1 cellular context compared by ENCODE assay signal in the genomic region with DNA sequence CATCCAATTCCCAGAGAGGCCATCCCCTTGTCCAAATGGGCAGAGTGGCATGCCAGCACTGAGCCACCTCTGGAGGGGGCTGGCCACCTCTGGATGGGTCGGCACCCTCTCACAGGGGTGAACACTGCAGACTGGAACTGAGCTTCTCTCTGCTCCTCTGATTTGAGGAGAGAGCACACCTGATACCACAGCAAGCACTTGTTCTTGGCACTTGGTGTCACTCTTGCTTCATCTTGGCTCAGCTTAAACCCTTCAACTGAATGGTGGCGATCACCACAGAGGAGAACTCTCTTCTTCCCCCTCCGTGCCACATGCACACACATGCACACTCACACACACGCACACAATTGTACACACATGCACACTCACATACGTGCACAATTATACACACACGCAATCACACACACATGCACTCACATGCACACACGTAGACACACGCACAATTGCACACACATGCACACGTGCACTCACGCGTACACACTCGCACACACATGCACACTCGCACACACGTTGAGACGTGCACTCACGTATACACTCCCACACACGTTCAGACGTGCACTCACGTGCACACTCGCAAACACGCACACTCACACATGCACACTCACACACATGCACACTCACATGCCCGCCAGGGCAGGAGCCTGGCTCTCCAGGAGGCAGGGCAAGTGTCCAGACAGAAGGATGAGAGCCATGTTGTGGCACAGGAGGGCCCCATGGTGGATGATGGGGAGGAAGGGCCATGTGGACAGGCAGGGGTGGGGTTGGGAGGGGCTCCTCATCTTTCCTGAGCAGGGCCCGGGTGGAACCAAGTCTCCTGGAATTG.
A peak's percentile ranks its signal among the peaks of the same experiment; 100 is the strongest.
TF ChIP-seq lines count a peak whose summit lies in the region.

No MANE protein-coding gene starts in this region.

TF ChIP-seq in GM12878, 131 proteins besides CTCF, POLR2A, EP300 and RAD21:
- TF ChIP-seq RB1 (IDR thresholded peaks at IDR 0.05; ENCODE audit: borderline replicate concordance) = no peak
- TF ChIP-seq PAX5 (IDR thresholded peaks at IDR 0.05; ENCODE audit: borderline replicate concordance, low read depth, low read length) = no peak
- no peak for TF ChIP-seq PAX8 (IDR thresholded peaks at IDR 0.05)
- no peak for TF ChIP-seq SREBF1 (IDR thresholded peaks at IDR 0.05; ENCODE audit: low read length)
- TF ChIP-seq, protein P1, sequence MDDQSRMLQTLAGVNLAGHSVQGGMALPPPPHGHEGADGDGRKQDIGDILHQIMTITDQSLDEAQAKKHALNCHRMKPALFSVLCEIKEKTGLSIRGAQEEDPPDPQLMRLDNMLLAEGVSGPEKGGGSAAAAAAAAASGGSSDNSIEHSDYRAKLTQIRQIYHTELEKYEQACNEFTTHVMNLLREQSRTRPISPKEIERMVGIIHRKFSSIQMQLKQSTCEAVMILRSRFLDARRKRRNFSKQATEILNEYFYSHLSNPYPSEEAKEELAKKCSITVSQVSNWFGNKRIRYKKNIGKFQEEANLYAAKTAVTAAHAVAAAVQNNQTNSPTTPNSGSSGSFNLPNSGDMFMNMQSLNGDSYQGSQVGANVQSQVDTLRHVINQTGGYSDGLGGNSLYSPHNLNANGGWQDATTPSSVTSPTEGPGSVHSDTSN (IDR thresholded peaks at IDR 0.05; ENCODE audit: insufficient replicate concordance, low read depth, low read length) = peak; percentile 79
- TF ChIP-seq, protein P2, sequence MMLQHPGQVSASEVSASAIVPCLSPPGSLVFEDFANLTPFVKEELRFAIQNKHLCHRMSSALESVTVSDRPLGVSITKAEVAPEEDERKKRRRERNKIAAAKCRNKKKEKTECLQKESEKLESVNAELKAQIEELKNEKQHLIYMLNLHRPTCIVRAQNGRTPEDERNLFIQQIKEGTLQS (IDR thresholded peaks at IDR 0.05; ENCODE audit: borderline replicate concordance, extremely low read depth, low read depth, low read length) = no peak
- TF ChIP-seq, protein P3, sequence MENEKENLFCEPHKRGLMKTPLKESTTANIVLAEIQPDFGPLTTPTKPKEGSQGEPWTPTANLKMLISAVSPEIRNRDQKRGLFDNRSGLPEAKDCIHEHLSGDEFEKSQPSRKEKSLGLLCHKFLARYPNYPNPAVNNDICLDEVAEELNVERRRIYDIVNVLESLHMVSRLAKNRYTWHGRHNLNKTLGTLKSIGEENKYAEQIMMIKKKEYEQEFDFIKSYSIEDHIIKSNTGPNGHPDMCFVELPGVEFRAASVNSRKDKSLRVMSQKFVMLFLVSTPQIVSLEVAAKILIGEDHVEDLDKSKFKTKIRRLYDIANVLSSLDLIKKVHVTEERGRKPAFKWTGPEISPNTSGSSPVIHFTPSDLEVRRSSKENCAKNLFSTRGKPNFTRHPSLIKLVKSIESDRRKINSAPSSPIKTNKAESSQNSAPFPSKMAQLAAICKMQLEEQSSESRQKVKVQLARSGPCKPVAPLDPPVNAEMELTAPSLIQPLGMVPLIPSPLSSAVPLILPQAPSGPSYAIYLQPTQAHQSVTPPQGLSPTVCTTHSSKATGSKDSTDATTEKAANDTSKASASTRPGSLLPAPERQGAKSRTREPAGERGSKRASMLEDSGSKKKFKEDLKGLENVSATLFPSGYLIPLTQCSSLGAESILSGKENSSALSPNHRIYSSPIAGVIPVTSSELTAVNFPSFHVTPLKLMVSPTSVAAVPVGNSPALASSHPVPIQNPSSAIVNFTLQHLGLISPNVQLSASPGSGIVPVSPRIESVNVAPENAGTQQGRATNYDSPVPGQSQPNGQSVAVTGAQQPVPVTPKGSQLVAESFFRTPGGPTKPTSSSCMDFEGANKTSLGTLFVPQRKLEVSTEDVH (IDR thresholded peaks at IDR 0.05; ENCODE audit: low read depth, partially characterized antibody) = no peak
- TF ChIP-seq HDAC6 (IDR thresholded peaks at IDR 0.05; ENCODE audit: unreplicated experiment) = no peak
- no peak for TF ChIP-seq SUZ12 (IDR thresholded peaks at IDR 0.05; ENCODE audit: unreplicated experiment)
- TF ChIP-seq CBX5 (IDR thresholded peaks at IDR 0.05; ENCODE audit: low read depth) = no peak
- TF ChIP-seq, protein P4, sequence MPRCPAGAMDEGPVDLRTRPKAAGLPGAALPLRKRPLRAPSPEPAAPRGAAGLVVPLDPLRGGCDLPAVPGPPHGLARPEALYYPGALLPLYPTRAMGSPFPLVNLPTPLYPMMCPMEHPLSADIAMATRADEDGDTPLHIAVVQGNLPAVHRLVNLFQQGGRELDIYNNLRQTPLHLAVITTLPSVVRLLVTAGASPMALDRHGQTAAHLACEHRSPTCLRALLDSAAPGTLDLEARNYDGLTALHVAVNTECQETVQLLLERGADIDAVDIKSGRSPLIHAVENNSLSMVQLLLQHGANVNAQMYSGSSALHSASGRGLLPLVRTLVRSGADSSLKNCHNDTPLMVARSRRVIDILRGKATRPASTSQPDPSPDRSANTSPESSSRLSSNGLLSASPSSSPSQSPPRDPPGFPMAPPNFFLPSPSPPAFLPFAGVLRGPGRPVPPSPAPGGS (IDR thresholded peaks at IDR 0.05; ENCODE audit: borderline replicate concordance, insufficient read depth, low read depth, low read length, poor library complexity, severe bottlenecking) = peak; percentile 98
- peak; percentile 46; the same call in 1 of the 2 replicates for TF ChIP-seq NFIC (IDR thresholded peaks at IDR 0.05; ENCODE audit: low read depth, low read length)
- no peak for TF ChIP-seq SUPT20H (IDR thresholded peaks at IDR 0.05; ENCODE audit: borderline replicate concordance, control insufficient read depth, low read depth, low read length)
- 0 out of 3 replicates have a peak, but pooled peaks have one; percentile 28 for TF ChIP-seq POU2F2 (IDR thresholded peaks at IDR 0.05; ENCODE audit: borderline replicate concordance, low read depth, low read length)
- no peak for TF ChIP-seq SIN3A (IDR thresholded peaks at IDR 0.05; ENCODE audit: low read depth, low read length)
- TF ChIP-seq, protein P5, sequence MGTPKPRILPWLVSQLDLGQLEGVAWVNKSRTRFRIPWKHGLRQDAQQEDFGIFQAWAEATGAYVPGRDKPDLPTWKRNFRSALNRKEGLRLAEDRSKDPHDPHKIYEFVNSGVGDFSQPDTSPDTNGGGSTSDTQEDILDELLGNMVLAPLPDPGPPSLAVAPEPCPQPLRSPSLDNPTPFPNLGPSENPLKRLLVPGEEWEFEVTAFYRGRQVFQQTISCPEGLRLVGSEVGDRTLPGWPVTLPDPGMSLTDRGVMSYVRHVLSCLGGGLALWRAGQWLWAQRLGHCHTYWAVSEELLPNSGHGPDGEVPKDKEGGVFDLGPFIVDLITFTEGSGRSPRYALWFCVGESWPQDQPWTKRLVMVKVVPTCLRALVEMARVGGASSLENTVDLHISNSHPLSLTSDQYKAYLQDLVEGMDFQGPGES (IDR thresholded peaks at IDR 0.05) = no peak
- TF ChIP-seq NBN (IDR thresholded peaks at IDR 0.05) = no peak
- TF ChIP-seq SMC3 (IDR thresholded peaks at IDR 0.05; ENCODE audit: borderline replicate concordance, low read length) = peak; percentile 7; the same call in 1 of the 2 replicates
- peak; percentile 66; the same call in 1 of the 2 replicates for TF ChIP-seq TCF3 (IDR thresholded peaks at IDR 0.05; ENCODE audit: borderline replicate concordance, insufficient read depth, low read depth, low read length)
- no peak for TF ChIP-seq MTA3 (IDR thresholded peaks at IDR 0.05; ENCODE audit: borderline replicate concordance, low read length)
TF ChIP-seq in GM12878: peak in this region for 6.
